In the genomic region with DNA sequence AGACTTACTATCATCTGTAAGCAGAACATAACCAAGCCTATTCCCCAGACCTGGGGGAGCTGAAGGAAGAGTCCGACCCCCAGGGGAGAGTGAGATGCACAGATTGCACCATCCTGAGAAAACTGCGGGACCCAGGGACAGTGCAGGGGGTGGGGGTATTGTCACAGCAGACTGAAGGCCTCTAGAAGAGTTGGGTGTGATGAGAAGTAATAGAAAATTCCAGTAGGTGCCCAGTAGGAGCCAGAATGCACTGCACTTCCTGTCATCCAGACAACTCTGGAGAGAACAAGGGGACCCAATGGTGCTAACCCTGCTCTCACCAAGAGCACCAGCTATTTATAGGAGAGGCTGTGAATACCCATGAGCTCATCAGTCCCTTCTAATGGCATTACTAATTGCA, we compare ENCODE assay signal across 21 cellular contexts.
"Had no signal": no experiment of that assay in that cellular context is flagged by ENCODE, and none has a peak within 500 bp of the region (broad histone marks: within the 10 kb centered on the region; RNA-seq: fewer than 3 reads in every experiment).

No MANE protein-coding gene starts in this region.

- DNase-seq: activated CD4-positive, alpha-beta memory T cell treated with anti-CD3 and anti-CD28 coated beads for 36 hours; activated CD4-positive, alpha-beta T cell treated with anti-CD3 and anti-CD28 coated beads for 36 hours; activated CD4-positive, alpha-beta T cell treated with anti-CD3 and anti-CD28 coated beads, Interleukin-2, amount 10 ng/mL, durations not matched to agents 24 days and 14 days; activated CD4-positive, CD25-positive, alpha-beta regulatory T cell; activated CD4-positive, CD25-positive, alpha-beta regulatory T cell treated with anti-CD3 and anti-CD28 coated beads, Interleukin-2, amount 50 U/mL, for 72 hours; activated CD8-positive, alpha-beta T cell treated with anti-CD3 and anti-CD28 coated beads, Interleukin-2, amount 10 ng/mL, durations not matched to agents 7 days and 5 days; activated effector memory CD4-positive, alpha-beta T cell treated with Interleukin-2 at 50 U/mL for 16 hours; activated gamma-delta T cell treated with Interleukin-2 at 50 U/mL for 16 hours; activated naive CD4-positive, alpha-beta T cell treated with anti-CD3 and anti-CD28 coated beads, Interleukin-2, amount 50 U/mL, for 16 hours; activated naive CD4-positive, alpha-beta T cell treated with Interleukin-2 at 50 U/mL for 16 hours; activated T-cell treated with anti-CD3 and anti-CD28 coated beads, Interleukin-2, amount 50 U/mL, for 4 hours; amniotic stem cell; anterior cingulate cortex; brain microvascular endothelial cell; effector CD8-positive, alpha-beta T cell; foreskin fibroblast; T-helper 2 cell had no signal

- H3K4me1 Mint-ChIP-seq: central memory CD8-positive, alpha-beta T cell had no signal

- H3K27me3 Mint-ChIP-seq: activated CD4-positive, alpha-beta memory T cell treated with anti-CD3 and anti-CD28 coated beads for 36 hours; activated CD4-positive, alpha-beta T cell treated with anti-CD3 and anti-CD28 coated beads for 36 hours; activated naive CD8-positive, alpha-beta T cell; activated T-helper 17 cell treated with anti-CD3 and anti-CD28 coated beads, Interleukin-2, amount 50 U/mL, for 72 hours; central memory CD8-positive, alpha-beta T cell had no signal

- H3K27ac ChIP-seq: brain microvascular endothelial cell, epithelial cell of prostate had no signal

- H3K27me3 ChIP-seq: brain microvascular endothelial cell had no signal

- ATAC-seq: activated CD4-positive, alpha-beta T cell treated with anti-CD3 and anti-CD28 coated beads for 36 hours; activated CD8-positive, alpha-beta T cell treated with anti-CD3 and anti-CD28 coated beads, Interleukin-2, amount 10 ng/mL, durations not matched to agents 7 days and 5 days; activated T-cell treated with anti-CD3 and anti-CD28 coated beads, Interleukin-2, amount 50 U/mL, for 4 hours; activated T-helper 17 cell treated with anti-CD3 and anti-CD28 coated beads, Interleukin-2, amount 50 U/mL, for 72 hours had no signal

- H3K36me3 ChIP-seq: brain microvascular endothelial cell had no signal

- H3K27ac Mint-ChIP-seq: activated CD4-positive, alpha-beta memory T cell treated with anti-CD3 and anti-CD28 coated beads for 36 hours; activated CD4-positive, alpha-beta T cell treated with anti-CD3 and anti-CD28 coated beads for 36 hours; activated CD4-positive, alpha-beta T cell treated with anti-CD3 and anti-CD28 coated beads, Interleukin-2, amount 10 ng/mL, durations not matched to agents 24 days and 14 days; activated CD8-positive, alpha-beta T cell treated with anti-CD3 and anti-CD28 coated beads, Interleukin-2, amount 10 ng/mL, durations not matched to agents 7 days and 5 days; activated naive CD8-positive, alpha-beta T cell; activated T-helper 17 cell treated with anti-CD3 and anti-CD28 coated beads, Interleukin-2, amount 50 U/mL, for 72 hours had no signal

- H3K4me3 Mint-ChIP-seq: activated CD4-positive, alpha-beta memory T cell treated with anti-CD3 and anti-CD28 coated beads for 36 hours; activated CD4-positive, alpha-beta T cell treated with anti-CD3 and anti-CD28 coated beads for 36 hours; activated CD4-positive, alpha-beta T cell treated with anti-CD3 and anti-CD28 coated beads, Interleukin-2, amount 10 ng/mL, durations not matched to agents 24 days and 14 days; activated CD8-positive, alpha-beta T cell treated with anti-CD3 and anti-CD28 coated beads, Interleukin-2, amount 10 ng/mL, durations not matched to agents 7 days and 5 days; activated naive CD8-positive, alpha-beta T cell; activated T-cell treated with anti-CD3 and anti-CD28 coated beads, Interleukin-2, amount 50 U/mL, for 4 hours; activated T-helper 17 cell treated with anti-CD3 and anti-CD28 coated beads, Interleukin-2, amount 50 U/mL, for 72 hours; central memory CD8-positive, alpha-beta T cell had no signal
